In the genomic region with DNA sequence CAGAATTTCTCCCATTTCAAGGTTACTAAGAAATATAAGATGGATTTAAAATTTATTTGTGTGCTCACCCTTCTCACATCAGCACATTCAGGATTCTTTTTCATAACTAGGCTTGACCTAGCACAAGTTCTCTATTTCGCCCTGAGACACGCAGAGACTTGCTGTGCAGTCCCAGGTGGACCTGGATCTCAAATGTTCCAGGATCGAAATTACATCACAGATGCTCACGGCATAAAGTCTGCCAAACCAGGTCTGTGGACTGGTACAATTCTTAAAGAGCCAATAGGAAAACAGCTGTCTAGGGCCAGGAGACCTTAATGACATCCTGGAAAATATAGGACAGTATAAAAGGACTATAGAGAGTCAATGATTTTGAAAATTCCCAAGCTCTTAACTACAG, we compare ENCODE assay signal across 18 cellular contexts. TPM values are rescaled to one million over a fixed set of nuclear protein-coding genes. Genes with fewer than 3 reads are reported as not detected.
A peak's percentile ranks its signal among the peaks of the same experiment; 100 is the strongest.
DNase-seq lines count a peak whose midpoint lies in the region; ATAC-seq and TF ChIP-seq lines count a peak whose summit lies in the region.
"Had no signal": no experiment of that assay in that cellular context is flagged by ENCODE, and none has a peak within 500 bp of the region (broad histone marks: within the 10 kb centered on the region; RNA-seq: fewer than 3 reads in every experiment).

No MANE protein-coding gene starts in this region.

- peaks cover 58% of the 10 kb centered on the region for H3K4me1 Mint-ChIP-seq in WTC11
- H3K4me1 Mint-ChIP-seq in immature natural killer cell, result peaks cover 23 to 36% of the 10 kb centered on the region in 2 donors

- CTCF ChIA-PET in WTC11 (lab: Charles Lee), result interaction anchor here (0.8 to 1.1 kb wide), 4 partner anchors 11 to 32 kb away, joined by 3 to 4 read pairs (median 4); no protein-coding TSS in a partner anchor

- 65% methylated on average over 4 of the region's 4 CpGs for WGBS in suprapubic skin

- TF ChIP-seq CTCF in WTC11 (IDR thresholded peaks at IDR 0.05), result no peak
- TF ChIP-seq CTCF in suprapubic skin (IDR thresholded peaks at IDR 0.05), result no peak

- no peak overlapping the region for H3K27ac Mint-ChIP-seq in WTC11
- H3K27ac Mint-ChIP-seq in immature natural killer cell, result no peak overlapping the region
- H3K27ac Mint-ChIP-seq: activated naive CD8-positive, alpha-beta T cell treated with anti-CD3 and anti-CD28 coated beads, Interleukin-2, amount 50 U/mL, for 24 hours had no signal

- TF ChIP-seq POLR2A in suprapubic skin (IDR thresholded peaks at IDR 0.05), result no peak

- H3K27me3 ChIP-seq in suprapubic skin, result peaks cover 63% of the 10 kb centered on the region

- no peaks in the 10 kb centered on the region for H3K9me3 ChIP-seq in suprapubic skin
- H3K9me3 ChIP-seq: upper lobe of left lung had no signal

- POLR2A ChIA-PET in WTC11 (lab: Charles Lee), result no interaction called here

- H3K27me3 Mint-ChIP-seq in WTC11 (ENCODE audit: low read depth) (peaks cover 17% of the 10 kb centered on the region), immature natural killer cell (ENCODE audit: low read depth in 3 of 3) (peaks cover 15 to 38% (median 35%) of the 10 kb centered on the region in 3 donors)

- no peaks in the 10 kb centered on the region for H3K36me3 ChIP-seq in suprapubic skin
- H3K36me3 ChIP-seq: upper lobe of left lung had no signal

- H3K36me3 Mint-ChIP-seq in WTC11 (peaks cover 25% of the 10 kb centered on the region), immature natural killer cell (peaks cover 0 to 4% (median 4%) of the 10 kb centered on the region in 3 donors)

- no peak for ATAC-seq in WTC11
- ATAC-seq in GM21390 (IDR thresholded peaks at IDR 0.05; ENCODE audit: unreplicated experiment), result no peak
- ATAC-seq: activated naive CD8-positive, alpha-beta T cell treated with anti-CD3 and anti-CD28 coated beads, Interleukin-2, amount 50 U/mL, for 24 hours; right cardiac atrium had no signal

- H3K9me3 Mint-ChIP-seq in WTC11 (peaks cover 8% of the 10 kb centered on the region), immature natural killer cell (peaks cover 0 to 7% (median 2%) of the 10 kb centered on the region in 6 donors)

- peaks cover 19% of the 10 kb centered on the region for H3K4me1 ChIP-seq in suprapubic skin

- H3K4me3 Mint-ChIP-seq in WTC11 (peak overlapping the region; percentile 83), immature natural killer cell (peak overlapping the region in 4 of 5 donors; percentile 24 to 78 (median 50))

- no peak for TF ChIP-seq EP300 in suprapubic skin (IDR thresholded peaks at IDR 0.05)

- no peak overlapping the region for H3K27ac ChIP-seq in suprapubic skin
- H3K27ac ChIP-seq: GM23248, RWPE1, upper lobe of left lung had no signal

- H3K4me3 ChIP-seq in suprapubic skin, result peak overlapping the region; percentile 49
- H3K4me3 ChIP-seq: GM23248 had no signal

- peak; percentile 25 for DNase-seq in NCI-H1694 (lab: John Stamatoyannopoulos, UW)
- DNase-seq in NCI-H1694 treated with DMSO at 0.1 percent for 48 hours (lab: John Stamatoyannopoulos, UW), result no peak
- no peak for DNase-seq in WTC11 (ENCODE audit: low spot score)
- no peak for DNase-seq in immature natural killer cell
- DNase-seq in suprapubic skin (ENCODE audit: low spot score in 2 of 2), result no peak
- no peak for DNase-seq in ecto neural progenitor cell (ENCODE audit: low spot score)
- no peak for DNase-seq in activated CD8-positive, alpha-beta memory T cell treated with anti-CD3 and anti-CD28 coated beads, Interleukin-2, amount 50 U/mL, for 48 hours
- DNase-seq: activated CD4-positive, alpha-beta T cell treated with anti-CD3 and anti-CD28 coated beads for 4 hours; activated naive CD8-positive, alpha-beta T cell treated with anti-CD3 and anti-CD28 coated beads, Interleukin-2, amount 50 U/mL, for 24 hours; activated T-cell treated with anti-CD3 and anti-CD28 coated beads, Interleukin-2, amount 50 U/mL, for 1 hour; erythroblast; NCI-H1105; right cardiac atrium; stimulated activated CD4-positive, alpha-beta T cell treated with anti-CD3 and anti-CD28 coated beads, Interleukin-4, amount 100 ng/mL, for 24 hours had no signal

TF ChIP-seq in WTC11, 78 proteins besides CTCF, POLR2A, EP300 and RAD21:
- no peak for TF ChIP-seq RORB (CRISPR knock-in tag; IDR thresholded peaks at IDR 0.05)
- TF ChIP-seq AFF4 (CRISPR knock-in tag; IDR thresholded peaks at IDR 0.05; ENCODE audit: borderline replicate concordance), result no peak
- no peak for TF ChIP-seq TP53 (CRISPR knock-in tag; IDR thresholded peaks at IDR 0.05)
- no peak for TF ChIP-seq ZNF219 (CRISPR knock-in tag; IDR thresholded peaks at IDR 0.05; ENCODE audit: borderline replicate concordance)
- TF ChIP-seq NFYB (CRISPR knock-in tag; conservative IDR thresholded peaks at IDR 0.05; ENCODE audit: low read depth), result no peak
- no peak for TF ChIP-seq ZNF138 (CRISPR knock-in tag; conservative IDR thresholded peaks at IDR 0.05)
- no peak for TF ChIP-seq GTF2I (CRISPR knock-in tag; conservative IDR thresholded peaks at IDR 0.05)
- no peak for TF ChIP-seq EMX1 (CRISPR knock-in tag; IDR thresholded peaks at IDR 0.05)

RNA-seq across cellular contexts. Expression of gene PGBD5, which starts 2.2 kb away (rescaled TPM):
- total RNA-seq in WTC11 (2021) (16.7 to 23.8 TPM (median 18.9 TPM) in 3 replicates), suprapubic skin (1 to 10 TPM in 1 of 4 donors, under 1 TPM in 3; 0.16 to 1.4 (median 0.51) TPM)
- polyA plus RNA-seq in immature natural killer cell, result not detected
